8 cellular contexts compared by ENCODE assay signal in genomic region chr3:56753206-56753605, GRCh38. TPM values are rescaled to one million over a fixed set of nuclear protein-coding genes. Genes with fewer than 3 reads are reported as not detected.
A peak's percentile ranks its signal among the peaks of the same experiment; 100 is the strongest.
DNase-seq lines count a peak whose midpoint lies in the region; ATAC-seq and TF ChIP-seq lines count a peak whose summit lies in the region.

No MANE protein-coding gene starts in this region.

- H3K4me3 ChIP-seq in IMR-90 (ENCODE audit: insufficient read depth, low read depth, low read length) (no peak overlapping the region), fibroblast of mammary gland (ENCODE audit: control insufficient read depth, low read depth, low read length) (no peak overlapping the region), endodermal cell (ENCODE audit: low read length) (no peak overlapping the region)

- no peak overlapping the region for H2AFZ ChIP-seq in IMR-90 (replicated peaks; ENCODE audit: low read length, poor library complexity)

- no peak overlapping the region for H4K8ac ChIP-seq in IMR-90 (ENCODE audit: low read depth in 2 of 2, low read length in 2 of 2)

- in situ Hi-C loops in IMR-90 (cut with MboI; ENCODE audit: low sequenced_read_pairs), result no loop called here

- H3K14ac ChIP-seq in IMR-90 (replicated peaks; ENCODE audit: low read depth, low read length), result no peak overlapping the region

- H2BK20ac ChIP-seq in IMR-90 (ENCODE audit: low read depth, low read length), result no peak overlapping the region

- no peaks in the 10 kb centered on the region for H4K20me1 ChIP-seq in IMR-90 (ENCODE audit: insufficient read depth, low read length)

- BruUV-seq in IMR-90 (replicated peaks; lab: Mats Ljungman, UMichigan), result no TSS peak

- H3K4me3 Mint-ChIP-seq in endodermal cell, result no peak overlapping the region

- POLR2A ChIA-PET in GM10248 (lab: Yijun Ruan, JAX), result no interaction called here
- POLR2A ChIA-PET in IMR-90 (lab: Charles Lee; ENCODE audit: unreplicated experiment), result interaction anchor here (0.6 kb wide), 1 partner anchor 11 kb away, joined by 7 read pairs; no protein-coding TSS in a partner anchor

- H3K4me1 ChIP-seq in IMR-90 (ENCODE audit: control insufficient read depth, insufficient read depth, low read length) (peaks cover 3% of the 10 kb centered on the region), endodermal cell (ENCODE audit: control insufficient read depth, insufficient read depth, low read length) (no peaks in the 10 kb centered on the region)

- no peaks in the 10 kb centered on the region for H3K79me1 ChIP-seq in IMR-90 (ENCODE audit: low read depth in 1 of 2, low read length in 2 of 2)

- H4K91ac ChIP-seq in IMR-90 (ENCODE audit: insufficient read depth, low read depth, low read length), result no peak overlapping the region

- H3K4me1 Mint-ChIP-seq in endodermal cell, result peaks cover 2% of the 10 kb centered on the region

- H2BK5ac ChIP-seq in IMR-90 (ENCODE audit: low read depth, low read length, poor library complexity, severe bottlenecking), result no peak overlapping the region

- H3K9me3 ChIP-seq in IMR-90 (ENCODE audit: control insufficient read depth, insufficient read depth, low read length), result 0 out of 2 replicates have a peak, but pooled peaks cover 2% of the 10 kb centered on the region
- peaks cover 16% of the 10 kb centered on the region for H3K9me3 ChIP-seq in endodermal cell (ENCODE audit: control insufficient read depth, low read length)

- intact Hi-C loops in IMR-90 (cut with micrococcal nuclease), result no loop called here

- CTCF ChIA-PET in GM10248 (lab: Yijun Ruan, JAX), result interaction anchor here (1.0 to 8.5 kb wide), 4 partner anchors 11 to 50 kb away, joined by 3 to 73 read pairs (median 4); partner anchors contain the start of gene ARHGEF3
- CTCF ChIA-PET in IMR-90 (lab: Yijun Ruan, JAX), result no interaction called here

- H2BK120ac ChIP-seq in IMR-90 (ENCODE audit: low read depth, low read length), result no peak overlapping the region

- no peaks in the 10 kb centered on the region for H3K36me3 ChIP-seq in IMR-90 (ENCODE audit: control insufficient read depth, insufficient read depth, low read length)
- H3K36me3 ChIP-seq in endodermal cell (ENCODE audit: control insufficient read depth, insufficient read depth, low read length), result peaks cover 42% of the 10 kb centered on the region

- TF ChIP-seq RAD21 in IMR-90 (IDR thresholded peaks at IDR 0.05; ENCODE audit: low read length), result no peak

- no peak overlapping the region for H2AK9ac ChIP-seq in IMR-90 (replicated peaks; ENCODE audit: low read depth, low read length, poor library complexity)

- dilution Hi-C loops in IMR-90 (cut with HindIII; ENCODE audit: low sequenced_read_pairs, unreplicated experiment), result no loop called here

- H4K5ac ChIP-seq in IMR-90 (ENCODE audit: low read depth, low read length), result no peak overlapping the region

- H2BK15ac ChIP-seq in IMR-90 (ENCODE audit: low read depth, low read length), result no peak overlapping the region

- H3K27me3 Mint-ChIP-seq in endodermal cell (ENCODE audit: insufficient read depth), result no peaks in the 10 kb centered on the region

- H3K27ac Mint-ChIP-seq in endodermal cell, result no peak overlapping the region

- no peak overlapping the region for H3K23ac ChIP-seq in IMR-90 (ENCODE audit: low read depth, low read length)

- peaks cover 3% of the 10 kb centered on the region; the same call in 1 of the 2 replicates for H3K9me1 ChIP-seq in IMR-90 (ENCODE audit: insufficient read depth, low read length)

- H3K36me3 Mint-ChIP-seq in endodermal cell (ENCODE audit: low read depth), result peaks cover 42% of the 10 kb centered on the region

- H2AK5ac ChIP-seq in IMR-90 (ENCODE audit: low read depth, low read length), result no peak overlapping the region

- TF ChIP-seq POLR2A in IMR-90 (IDR thresholded peaks at IDR 0.05; ENCODE audit: low read depth, low read length), result no peak

- TF ChIP-seq CTCF in GM10248 (IDR thresholded peaks at IDR 0.05; ENCODE audit: control extremely low read depth, extremely low read depth, low read depth, missing control alignments), result no peak
- TF ChIP-seq CTCF in IMR-90 (conservative IDR thresholded peaks at IDR 0.05; ENCODE audit: low read depth, low read length), result no peak
- no peak for TF ChIP-seq CTCF in fibroblast of mammary gland (conservative IDR thresholded peaks at IDR 0.05; ENCODE audit: control insufficient read depth, insufficient read depth, low read depth, low read length)
- TF ChIP-seq CTCF in endodermal cell (conservative IDR thresholded peaks at IDR 0.05), result no peak

- no peak overlapping the region for H3K4ac ChIP-seq in IMR-90 (ENCODE audit: low read depth, low read length)

- H3K9me3 Mint-ChIP-seq in endodermal cell, result no peaks in the 10 kb centered on the region

- ATAC-seq in GM21447 (IDR thresholded peaks at IDR 0.05; ENCODE audit: unreplicated experiment) (peak; percentile 80), IMR-90 (ENCODE audit: low read depth) (no peak), esophagus mucosa (no peak)

- H3K4me2 ChIP-seq in IMR-90 (ENCODE audit: low read depth, low read length), result no peak overlapping the region

- H3K18ac ChIP-seq in IMR-90 (ENCODE audit: low read depth, low read length), result no peak overlapping the region

- no peak overlapping the region for H3K56ac ChIP-seq in IMR-90 (ENCODE audit: extremely low read depth, insufficient read depth, low read length)

- WGBS in IMR-90 (ENCODE audit: extremely low coverage in 2 of 2, insufficient read length in 1 of 2), 2 experiments, result no CpG with 5 or more reads among the region's 3 CpGs
- 61 to 62% methylated on average over 3 of the region's 3 CpGs for WGBS in endodermal cell (ENCODE audit: insufficient coverage in 1 of 2, insufficient read length in 1 of 2), 2 experiments

- no peak overlapping the region for H3K27ac ChIP-seq in IMR-90 (ENCODE audit: insufficient read depth, low read length)
- no peak overlapping the region for H3K27ac ChIP-seq in endodermal cell (ENCODE audit: low read depth, low read length)

- no peaks in the 10 kb centered on the region for H3K27me3 ChIP-seq in IMR-90 (ENCODE audit: control insufficient read depth, insufficient read depth, low read length)
- no peaks in the 10 kb centered on the region for H3K27me3 ChIP-seq in endodermal cell (ENCODE audit: control insufficient read depth, insufficient read depth, low read length, poor library complexity, severe bottlenecking)

- H3K9ac ChIP-seq in IMR-90 (ENCODE audit: low read depth, low read length) (no peak overlapping the region), endodermal cell (ENCODE audit: extremely low read depth, low read length, poor library complexity, severe bottlenecking) (no peak overlapping the region)

- DNase-seq in GM10248 (ENCODE audit: extremely low spot score) (peak; percentile 51), IMR-90 (peak; percentile 40), fibroblast of mammary gland (ENCODE audit: low read depth) (peak; percentile 62), endodermal cell (no peak), midbrain (lab: John Stamatoyannopoulos, UW) (no peak), COR-L47 (lab: John Stamatoyannopoulos, UW) (no peak)

TF ChIP-seq in IMR-90, 13 proteins besides CTCF, POLR2A, EP300 and RAD21:
- TF ChIP-seq MAFK (IDR thresholded peaks at IDR 0.05; ENCODE audit: low read depth, low read length) (no peak), SMC3 (IDR thresholded peaks at IDR 0.05; ENCODE audit: low read depth, low read length) (no peak), MXI1 (IDR thresholded peaks at IDR 0.05; ENCODE audit: borderline replicate concordance, low read depth, low read length) (no peak), CEBPB (IDR thresholded peaks at IDR 0.05; ENCODE audit: low read depth, low read length) (peak; percentile 22; the same call in 1 of the 2 replicates), BHLHE40 (IDR thresholded peaks at IDR 0.05; ENCODE audit: low read depth, low read length) (no peak), NFE2L2 (IDR thresholded peaks at IDR 0.05; ENCODE audit: low read depth, low read length) (no peak)

RNA-seq across cellular contexts. Expression of gene ARHGEF3, which starts 48.5 kb away (rescaled TPM):
- total RNA-seq in IMR-90 (2012; rRNA removed) (2.3 and 2.5 TPM in 2 replicates), endodermal cell (10 to 100 TPM; 12.7 to 14.1 TPM), esophagus mucosa (30.2 TPM)
- 2.1 and 2.4 TPM in 2 replicates for polyA plus RNA-seq in IMR-90 (2012; rRNA removed)
- 1.2 and 1.9 TPM in 2 replicates for polyA plus RNA-seq in IMR-90 (2012; cell fraction: cytosol; rRNA removed)
- polyA plus RNA-seq in IMR-90 (2012; cell fraction: nucleus; rRNA removed; ENCODE audit: low replicate concordance), result 0.71 and 2.2 TPM in 2 replicates
- polyA plus RNA-seq in endodermal cell (2013, experiment 1 of 2), result 5.8 TPM
- 5.6 TPM for polyA plus RNA-seq in endodermal cell (2013, experiment 2 of 2)

Comparison
In these comparisons a context has a peak if more than half of its experiments do, and no peak if none do; other contexts are left out.
1. DNase-seq: peak in GM10248 (single experiment), IMR-90 (single experiment) and fibroblast of mammary gland (single experiment); none in endodermal cell (single experiment), midbrain (single experiment) and COR-L47 (single experiment).